10 cellular contexts compared by ENCODE assay signal in the genomic region with DNA sequence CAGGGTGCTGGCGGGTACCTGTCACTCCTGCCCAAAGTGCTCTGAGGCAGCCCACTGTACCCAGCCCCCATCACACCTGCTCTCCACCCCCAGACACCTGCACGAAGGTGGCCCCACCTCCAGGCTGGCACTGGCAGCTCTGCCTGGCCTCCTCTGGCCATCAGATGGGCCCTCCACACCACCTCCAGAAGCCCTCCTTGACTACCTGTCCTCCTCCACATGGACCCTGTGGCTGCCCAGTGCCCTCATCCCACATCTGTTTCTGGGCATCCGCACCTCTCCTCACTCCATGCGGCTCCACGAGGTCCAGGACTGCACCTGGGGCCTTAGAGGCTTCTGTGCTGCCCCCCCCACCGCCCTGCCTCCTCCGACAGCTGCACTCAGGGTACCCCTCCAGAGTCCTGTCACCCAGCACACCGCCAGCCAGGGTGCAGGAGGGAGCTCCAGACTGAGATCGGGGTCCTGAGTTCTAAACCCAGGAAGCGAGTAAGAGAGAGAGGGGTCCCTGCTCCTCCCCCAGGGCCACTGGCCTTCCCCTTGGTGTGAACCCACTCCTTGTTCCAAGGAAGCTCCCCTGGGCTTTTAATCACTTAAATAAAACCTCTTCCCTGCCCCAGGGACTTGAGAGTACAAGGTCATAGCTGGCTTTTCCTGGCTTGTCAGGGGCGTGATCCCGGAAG. TPM values are rescaled to one million over a fixed set of nuclear protein-coding genes. Genes with fewer than 3 reads are reported as not detected.
A peak's percentile ranks its signal among the peaks of the same experiment; 100 is the strongest.
DNase-seq lines count a peak whose midpoint lies in the region; ATAC-seq and TF ChIP-seq lines count a peak whose summit lies in the region.
"Had no signal": no experiment of that assay in that cellular context is flagged by ENCODE, and none has a peak within 500 bp of the region (broad histone marks: within the 10 kb centered on the region; RNA-seq: fewer than 3 reads in every experiment).

No MANE protein-coding gene starts in this region.

- DNase-seq in AG04449 (ENCODE audit: low read depth, low spot score) (no peak), T-cell (no peak), esophagus muscularis mucosa (ENCODE audit: extremely low spot score) (no peak), neural progenitor cell (ENCODE audit: low spot score) (no peak), A172 (ENCODE audit: low spot score) (no peak)
- DNase-seq: DMS79, NCI-H2227 treated with DMSO at 0.1 percent for 48 hours had no signal

- H3K36me3 Mint-ChIP-seq in T-cell (no peaks in the 10 kb centered on the region), neural progenitor cell (no peaks in the 10 kb centered on the region)

- H4K20me1 ChIP-seq in neural progenitor cell (ENCODE audit: low read depth) = no peaks in the 10 kb centered on the region

- POLR2A ChIA-PET in AG04449 (lab: Yijun Ruan, JAX) (interaction anchor here (0.8 kb wide), 1 partner anchor 12 kb away, joined by 4 read pairs; a partner anchor contains a TSS), T-cell (lab: Charles Lee) (interaction anchor here in 1 of 2 donors (0.6 kb wide), 1 partner anchor 190 kb away, joined by 5 read pairs; a partner anchor contains a TSS)

- H3K27ac Mint-ChIP-seq in T-cell (peak overlapping the region; percentile 82 to 87), neural progenitor cell (no peak overlapping the region)

- peaks cover 43 to 64% (median 57%) of the 10 kb centered on the region in 3 donors for H3K4me1 Mint-ChIP-seq in T-cell
- peaks cover 7% of the 10 kb centered on the region for H3K4me1 Mint-ChIP-seq in neural progenitor cell

- TF ChIP-seq EP300 in esophagus muscularis mucosa (IDR thresholded peaks at IDR 0.05) = no peak

- no peak for ATAC-seq in T-cell (replicated peaks in 1 of 4)
- no peak for ATAC-seq in GM21528 (IDR thresholded peaks at IDR 0.05; ENCODE audit: low FRiP score, unreplicated experiment)
- ATAC-seq in HG03521 (IDR thresholded peaks at IDR 0.05; ENCODE audit: unreplicated experiment) = no peak
- ATAC-seq in HG03378 (IDR thresholded peaks at IDR 0.05; ENCODE audit: unreplicated experiment) = no peak

- intact Hi-C loops in esophagus muscularis mucosa (cut with DNase I) = no loop called here

- TF ChIP-seq POLR2A in esophagus muscularis mucosa (IDR thresholded peaks at IDR 0.05; ENCODE audit: low read depth) = no peak

- TF ChIP-seq CTCF in AG04449 (IDR thresholded peaks at IDR 0.05; ENCODE audit: insufficient read depth, low read length, missing control alignments) (no peak), esophagus muscularis mucosa (IDR thresholded peaks at IDR 0.05) (no peak), neural progenitor cell (IDR thresholded peaks at IDR 0.05) (no peak)

- H3K4me3 ChIP-seq in AG04449 (ENCODE audit: low read depth, low read length) (peak overlapping the region; percentile 18), esophagus muscularis mucosa (peak overlapping the region; percentile 75 to 100 (median 92)), neural progenitor cell (no peak overlapping the region)

- H3K79me2 ChIP-seq in neural progenitor cell (ENCODE audit: low read depth) = peaks cover 13% of the 10 kb centered on the region

- no peak overlapping the region for H3K9ac ChIP-seq in neural progenitor cell

- peaks cover 8 to 46% (median 43%) of the 10 kb centered on the region in 4 donors for H3K36me3 ChIP-seq in esophagus muscularis mucosa
- H3K36me3 ChIP-seq in neural progenitor cell = no peaks in the 10 kb centered on the region

- H3F3A ChIP-seq in neural progenitor cell (ENCODE audit: low read depth) = no peaks in the 10 kb centered on the region

- no peak overlapping the region for H3K4me2 ChIP-seq in neural progenitor cell

- H3K4me3 Mint-ChIP-seq in T-cell = peak overlapping the region; percentile 73 to 92 (median 80)
- peak overlapping the region; percentile 82 for H3K4me3 Mint-ChIP-seq in neural progenitor cell

- H3K27me3 Mint-ChIP-seq in T-cell = no peaks in the 10 kb centered on the region
- peaks cover 2% of the 10 kb centered on the region for H3K27me3 Mint-ChIP-seq in neural progenitor cell (ENCODE audit: insufficient read depth, low read depth)

- H3K27me3 ChIP-seq in esophagus muscularis mucosa = no peaks in the 10 kb centered on the region
- H3K27me3 ChIP-seq in neural progenitor cell = no peaks in the 10 kb centered on the region

- peak overlapping the region; percentile 71 to 85 (median 82) for H3K27ac ChIP-seq in esophagus muscularis mucosa (replicated peaks in 1 of 4)
- no peak overlapping the region for H3K27ac ChIP-seq in neural progenitor cell

- H3K9me3 ChIP-seq in esophagus muscularis mucosa (no peaks in the 10 kb centered on the region), neural progenitor cell (ENCODE audit: low read depth) (no peaks in the 10 kb centered on the region)

- CTCF ChIA-PET in AG04449 (lab: Yijun Ruan, JAX) (interaction anchor here (1.2 to 1.8 kb wide), 2 partner anchors 68 to 71 kb away, joined by 8 to 9 read pairs; no protein-coding TSS in a partner anchor), T-cell (lab: Charles Lee) (interaction anchor here in 1 of 2 donors (0.8 kb wide), 1 partner anchor 12 kb away, joined by 3 read pairs; no protein-coding TSS in a partner anchor)

- H3K9me3 Mint-ChIP-seq in T-cell (no peaks in the 10 kb centered on the region), neural progenitor cell (no peaks in the 10 kb centered on the region)

- WGBS in esophagus muscularis mucosa = 80% methylated on average over 10 of the region's 12 CpGs

- no peak overlapping the region for H2AFZ ChIP-seq in neural progenitor cell (replicated peaks)

- H3K4me1 ChIP-seq in esophagus muscularis mucosa (peaks cover 61 to 67% (median 63%) of the 10 kb centered on the region in 4 donors), neural progenitor cell (no peaks in the 10 kb centered on the region)

RNA-seq across cellular contexts. Expression of a gene that starts 1.7 kb away (rescaled TPM):
- total RNA-seq in T-cell (100 to 1,000 TPM in 3 of 5 donors, 10 to 100 TPM in 2; 91.9 to 187 (median 163) TPM), esophagus muscularis mucosa (100 to 1,000 TPM; 186 to 338 (median 270) TPM), neural progenitor cell (ENCODE audit: low replicate concordance) (38.2 and 94.6 TPM in 2 replicates)
- total RNA-seq in A172 (2014; rRNA removed; shearing (Covaris generic)) = 875 and 888 TPM in 2 replicates

RNA-seq across cellular contexts. Expression of a gene that starts 11.6 kb away (rescaled TPM):
- total RNA-seq in T-cell (1 to 10 TPM in 4 of 5 donors, under 1 TPM in 1; 0.72 to 4.2 (median 1.8) TPM), esophagus muscularis mucosa (under 1 TPM; 0.42 to 0.58 (median 0.54) TPM), neural progenitor cell (ENCODE audit: low replicate concordance) (0.34 TPM in 1 of 2 replicates, not detected in the other)
- total RNA-seq in A172 (2014; rRNA removed; shearing (Covaris generic)) = 2.9 and 3.0 TPM in 2 replicates
